ENCODE assay signal across 10 cellular contexts in genomic region chr7:34036069-34036920, GRCh38.
DNase-seq lines count a peak whose midpoint lies in the region; ATAC-seq and TF ChIP-seq lines count a peak whose summit lies in the region.
"Had no signal": no experiment of that assay in that cellular context is flagged by ENCODE, and none has a peak within 500 bp of the region (broad histone marks: within the 10 kb centered on the region; RNA-seq: fewer than 3 reads in every experiment).

No MANE protein-coding gene starts in this region.

- H2BK20ac ChIP-seq in H9 (ENCODE audit: low read depth, low read length, poor library complexity, severe bottlenecking), result no peak overlapping the region

- no peaks in the 10 kb centered on the region for H4K20me1 ChIP-seq in H9 (ENCODE audit: control insufficient read depth, insufficient read depth, insufficient read length)

- no peak overlapping the region for H3K18ac ChIP-seq in H9 (ENCODE audit: insufficient read length, low read depth, low read length)

- DNase-seq in HFFc6 (no peak), RPMI7951 (ENCODE audit: low read depth) (peak; percentile 84), fibroblast of pulmonary artery (ENCODE audit: low read depth) (peak; percentile 72), non-pigmented ciliary epithelial cell (ENCODE audit: low read depth) (peak; percentile 18), H9 (no peak), T-cell (no peak), NCI-H774 (lab: John Stamatoyannopoulos, UW) (no peak)
- DNase-seq in activated CD8-positive, alpha-beta memory T cell treated with anti-CD3 and anti-CD28 coated beads for 24 hours, result no peak
- DNase-seq: NCI-H2081 treated with DMSO at 0.1 percent for 48 hours had no signal

- H3K4ac ChIP-seq in H9 (ENCODE audit: low read depth, low read length), result no peak overlapping the region

- no peak overlapping the region for H3K14ac ChIP-seq in H9 (ENCODE audit: insufficient read depth, low read length)

- POLR2A ChIA-PET in T-cell (lab: Charles Lee), result no interaction called here

- H4K5ac ChIP-seq in H9 (ENCODE audit: insufficient read length, low read depth, low read length), result no peak overlapping the region

- no peak overlapping the region for H2BK5ac ChIP-seq in H9 (ENCODE audit: insufficient read length, low read length)

- H4K91ac ChIP-seq in H9 (ENCODE audit: insufficient read length, low read depth, low read length), result no peak overlapping the region

- H3K4me1 ChIP-seq in H9 (ENCODE audit: insufficient read depth, low read length), result no peaks in the 10 kb centered on the region; the same call in 1 of the 2 replicates

- H3K4me3 ChIP-seq in fibroblast of pulmonary artery (replicated peaks; ENCODE audit: low read depth, low read length), result no peak overlapping the region

- H3K36me3 Mint-ChIP-seq in HFFc6 (ENCODE audit: low read depth) (peaks cover 25% of the 10 kb centered on the region), H9 (ENCODE audit: insufficient read depth in 1 of 3, low read depth in 3 of 3) (no peaks in the 10 kb centered on the region), T-cell (no peaks in the 10 kb centered on the region)

- no peak overlapping the region for H3K56ac ChIP-seq in H9 (ENCODE audit: insufficient read length, low read depth, low read length)

- H3K27me3 Mint-ChIP-seq in HFFc6 (ENCODE audit: insufficient read depth) (no peaks in the 10 kb centered on the region), H9 (ENCODE audit: low read depth) (no peaks in the 10 kb centered on the region), T-cell (no peaks in the 10 kb centered on the region)

- no peak overlapping the region for H4K8ac ChIP-seq in H9 (replicated peaks; ENCODE audit: insufficient read length, low read depth, low read length)

- no peaks in the 10 kb centered on the region for H3K79me1 ChIP-seq in H9 (ENCODE audit: insufficient read depth, low read depth, low read length, poor library complexity, severe bottlenecking)

- H3K23ac ChIP-seq in H9 (ENCODE audit: insufficient read length, low read depth, low read length), result no peak overlapping the region

- no peak overlapping the region for H3K27ac ChIP-seq in H9 (ENCODE audit: insufficient read length, low read depth, low read length)

- H3K9me3 ChIP-seq in H9 (ENCODE audit: control insufficient read depth, low read depth, low read length), result no peaks in the 10 kb centered on the region

- H3K27me3 ChIP-seq in H9 (ENCODE audit: insufficient read depth, low read length), result no peaks in the 10 kb centered on the region

- no peak overlapping the region for H3K9ac ChIP-seq in H9 (ENCODE audit: extremely low read depth, insufficient read length, low read length)

- H2BK15ac ChIP-seq in H9 (ENCODE audit: low read depth, low read length), result no peak overlapping the region

- H2AK5ac ChIP-seq in H9 (ENCODE audit: insufficient read length, low read length), result no peak overlapping the region

- no peak for TF ChIP-seq CTCF in HFFc6 (IDR thresholded peaks at IDR 0.05)
- TF ChIP-seq CTCF in fibroblast of pulmonary artery (IDR thresholded peaks at IDR 0.05; ENCODE audit: low read length, missing control alignments), result no peak
- TF ChIP-seq CTCF in H9 (conservative IDR thresholded peaks at IDR 0.05), result no peak

- H2BK120ac ChIP-seq in H9 (ENCODE audit: low read depth, low read length, poor library complexity, severe bottlenecking), result no peak overlapping the region

- no peak overlapping the region for H3T11ph ChIP-seq in H9 (ENCODE audit: low read length)

- no peaks in the 10 kb centered on the region for H3K23me2 ChIP-seq in H9 (ENCODE audit: insufficient read length, low read depth, low read length, poor library complexity, severe bottlenecking)

- H2BK12ac ChIP-seq in H9 (ENCODE audit: insufficient read length, low read depth, low read length), result no peak overlapping the region

- no peak for ATAC-seq in T-cell (replicated peaks in 1 of 4)

- WGBS in H9 (ENCODE audit: extremely low coverage, insufficient read length, low lambda C conversion rate), result no CpG with 5 or more reads among the region's 8 CpGs

- H2AFZ ChIP-seq in H9 (ENCODE audit: low read length), result no peak overlapping the region

- H3K27ac Mint-ChIP-seq in HFFc6 (peak overlapping the region; percentile 37; the same call in 1 of the 2 replicates), H9 (no peak overlapping the region), T-cell (no peak overlapping the region)
- H3K27ac Mint-ChIP-seq: T-helper 1 cell treated with Interleukin-12 subunit alpha and Interleukin-12 subunit beta and Interleukin-4 antibody, amounts not matched to agents 30 μg/mL and 1 μg/mL, for 36 hours had no signal

- no peaks in the 10 kb centered on the region for H3K9me3 Mint-ChIP-seq in HFFc6
- no peaks in the 10 kb centered on the region for H3K9me3 Mint-ChIP-seq in H9
- peaks cover 0 to 3% (median 0%) of the 10 kb centered on the region in 3 donors for H3K9me3 Mint-ChIP-seq in T-cell
- H3K9me3 Mint-ChIP-seq: T-helper 1 cell treated with Interleukin-12 subunit alpha and Interleukin-12 subunit beta and Interleukin-4 antibody, amounts not matched to agents 30 μg/mL and 1 μg/mL, for 36 hours had no signal

- H3K4me2 ChIP-seq in H9 (ENCODE audit: insufficient read depth, insufficient read length, low read length), result no peak overlapping the region

- H3K79me2 ChIP-seq in H9 (ENCODE audit: insufficient read depth, low read length), result no peaks in the 10 kb centered on the region

- H3K4me1 Mint-ChIP-seq in HFFc6 (ENCODE audit: low read depth), result peaks cover 48% of the 10 kb centered on the region
- peaks cover 11 to 13% of the 10 kb centered on the region in 2 experiments for H3K4me1 Mint-ChIP-seq in H9
- H3K4me1 Mint-ChIP-seq in T-cell, result no peaks in the 10 kb centered on the region

- CTCF ChIA-PET in T-cell (lab: Charles Lee), result no interaction called here

- H3K4me3 Mint-ChIP-seq in HFFc6 (no peak overlapping the region), H9 (no peak overlapping the region), T-cell (no peak overlapping the region)
- H3K4me3 Mint-ChIP-seq: T-helper 1 cell treated with Interleukin-12 subunit alpha and Interleukin-12 subunit beta and Interleukin-4 antibody, amounts not matched to agents 30 μg/mL and 1 μg/mL, for 36 hours had no signal

Comparison
In these comparisons a context has a peak if more than half of its experiments do, and no peak if none do; other contexts are left out.
1. DNase-seq: peak in RPMI7951 (single experiment), fibroblast of pulmonary artery (single experiment) and non-pigmented ciliary epithelial cell (single experiment); none in HFFc6 (single experiment), H9 (single experiment), activated CD8-positive, alpha-beta memory T cell treated with anti-CD3 and anti-CD28 coated beads for 24 hours (single experiment), T-cell (0 of 34) and NCI-H774 (single experiment).